ENCODE assay signal across 20 cellular contexts in genomic region chr6:10463491-10464481, GRCh38. TPM values are rescaled to one million over a fixed set of nuclear protein-coding genes. Genes with fewer than 3 reads are reported as not detected.
A peak's percentile ranks its signal among the peaks of the same experiment; 100 is the strongest.
DNase-seq lines count a peak whose midpoint lies in the region; ATAC-seq, FAIRE-seq and TF ChIP-seq lines count a peak whose summit lies in the region.
"Had no signal": no experiment of that assay in that cellular context is flagged by ENCODE, and none has a peak within 500 bp of the region (broad histone marks: within the 10 kb centered on the region; RNA-seq: fewer than 3 reads in every experiment).

No MANE protein-coding gene starts in this region.

- H3K27me3 ChIP-seq in foreskin keratinocyte = no peaks in the 10 kb centered on the region
- no peaks in the 10 kb centered on the region for H3K27me3 ChIP-seq in ascending aorta
- peaks cover 0 to 3% of the 10 kb centered on the region in 2 donors for H3K27me3 ChIP-seq in tibial artery

- H3K36me3 ChIP-seq in ascending aorta = no peaks in the 10 kb centered on the region
- H3K36me3 ChIP-seq in tibial artery = no peaks in the 10 kb centered on the region
- H3K36me3 ChIP-seq: left lung, neutrophil had no signal

- no peaks in the 10 kb centered on the region for H3K9me3 ChIP-seq in A549
- H3K9me3 ChIP-seq in ascending aorta = no peaks in the 10 kb centered on the region
- no peaks in the 10 kb centered on the region for H3K9me3 ChIP-seq in tibial artery
- H3K9me3 ChIP-seq: left lung, neutrophil had no signal

- TF ChIP-seq POLR2A in A549 (IDR thresholded peaks at IDR 0.05; ENCODE audit: low read length) = no peak

- no peak for TF ChIP-seq EP300 in A549 (IDR thresholded peaks at IDR 0.05)

- 65% methylated on average over 16 of the region's 16 CpGs for WGBS in A549 (ENCODE audit: missing lambda C conversion rate)

- H3K27ac ChIP-seq in A549 = peak overlapping the region; percentile 70 to 81
- H3K27ac ChIP-seq in foreskin keratinocyte = peak overlapping the region; percentile 57
- no peak overlapping the region for H3K27ac ChIP-seq in ascending aorta
- no peak overlapping the region for H3K27ac ChIP-seq in tibial artery
- H3K27ac ChIP-seq: dorsolateral prefrontal cortex, left lung, neutrophil had no signal

- CTCF ChIA-PET in A549 (lab: Yijun Ruan, JAX) = interaction anchor here (0.6 to 4.2 kb wide), 4 partner anchors 13 to 25 kb away, joined by 3 to 26 read pairs (median 3); no protein-coding TSS in a partner anchor

- ATAC-seq in A549 (peak in 1 of 2 experiments; percentile 56; a peak in 3 of 6 replicates), GM21529 (IDR thresholded peaks at IDR 0.05; ENCODE audit: unreplicated experiment) (peak; percentile 20), foreskin keratinocyte (peak; percentile 77), HG03025 (IDR thresholded peaks at IDR 0.05; ENCODE audit: low FRiP score, unreplicated experiment) (no peak)
- ATAC-seq: activated CD4-positive, alpha-beta T cell treated with anti-CD3 and anti-CD28 coated beads for 36 hours; CD8-positive, alpha-beta T cell; esophagus mucosa; left lung; stimulated activated effector memory CD8-positive, alpha-beta T cell treated with anti-CD3 and anti-CD28 coated beads, Interleukin-12 subunit alpha, Interleukin-12 subunit beta, amount 100 ng/mL, for 72 hours had no signal

- POLR2A ChIA-PET in A549 (lab: Yijun Ruan, JAX) = no interaction called here

- peak overlapping the region; percentile 41; the same call in 2 of the 3 replicates for H3K4me2 ChIP-seq in A549

- no peak for TF ChIP-seq RAD21 in A549 (conservative IDR thresholded peaks at IDR 0.05 in 1 of 2, IDR thresholded peaks at IDR 0.05 in 1 of 2)

- no peak for FAIRE-seq in A549 (lab: Jason Lieb, UNC)

- H3K4me1 ChIP-seq in A549 = peaks cover 24% of the 10 kb centered on the region
- peaks cover 8% of the 10 kb centered on the region for H3K4me1 ChIP-seq in foreskin keratinocyte
- H3K4me1 ChIP-seq in ascending aorta = no peaks in the 10 kb centered on the region
- no peaks in the 10 kb centered on the region for H3K4me1 ChIP-seq in tibial artery
- H3K4me1 ChIP-seq: left lung had no signal

- intact Hi-C loops in ascending aorta (cut with DNase I) = no loop called here
- intact Hi-C loops in tibial artery (cut with DNase I; ENCODE audit: low total_unique reads) = no loop called here

- no peak overlapping the region for H3K4me3 ChIP-seq in A549
- no peak overlapping the region for H3K4me3 ChIP-seq in ascending aorta
- no peak overlapping the region for H3K4me3 ChIP-seq in tibial artery
- H3K4me3 ChIP-seq: dorsolateral prefrontal cortex, left lung had no signal

- TF ChIP-seq CTCF in A549 (IDR thresholded peaks at IDR 0.05) (no peak), foreskin keratinocyte (conservative IDR thresholded peaks at IDR 0.05) (no peak), ascending aorta (IDR thresholded peaks at IDR 0.05) (no peak), tibial artery (IDR thresholded peaks at IDR 0.05) (no peak)

- DNase-seq in A549 (ENCODE audit: low read depth in 1 of 2, low spot score in 1 of 2) = no peak
- DNase-seq in NCI-H69 (lab: John Stamatoyannopoulos, UW) = peak; percentile 45
- DNase-seq in foreskin keratinocyte = peak in 1 of 2 donors; percentile 69
- DNase-seq in ascending aorta (ENCODE audit: low spot score in 2 of 2) = no peak
- no peak for DNase-seq in tibial artery
- no peak for DNase-seq in ecto neural progenitor cell (ENCODE audit: low spot score)
- DNase-seq: activated CD4-positive, alpha-beta T cell treated with anti-CD3 and anti-CD28 coated beads for 36 hours; caudate nucleus; CD8-positive, alpha-beta T cell; DND-41; dorsolateral prefrontal cortex; left lung; NCI-H2029 treated with DMSO at 0.1 percent for 48 hours; NCI-H510A; retina had no signal

TF ChIP-seq in A549, 52 proteins besides CTCF, POLR2A, EP300 and RAD21:
- TF ChIP-seq HEYL (CRISPR knock-in tag; IDR thresholded peaks at IDR 0.05) (no peak), MAFK (IDR thresholded peaks at IDR 0.05; ENCODE audit: partially characterized antibody) (no peak), JUN (IDR thresholded peaks at IDR 0.05) (no peak), EHF (CRISPR knock-in tag; IDR thresholded peaks at IDR 0.05) (no peak), POLR2AphosphoS2 (conservative IDR thresholded peaks at IDR 0.05; ENCODE audit: low read length) (no peak), ATOH8 (CRISPR knock-in tag; IDR thresholded peaks at IDR 0.05; ENCODE audit: low read depth) (no peak), CBX8 (IDR thresholded peaks at IDR 0.05) (no peak), HDAC2 (IDR thresholded peaks at IDR 0.05) (no peak), ZC3H11A (IDR thresholded peaks at IDR 0.05) (no peak), FOSL2 (IDR thresholded peaks at IDR 0.05) (no peak), FOSL2 (CRISPR knock-in tag; IDR thresholded peaks at IDR 0.05) (no peak), GATA3 (IDR thresholded peaks at IDR 0.05; ENCODE audit: borderline replicate concordance) (no peak), BHLHE40 (IDR thresholded peaks at IDR 0.05; ENCODE audit: low read depth, low read length) (no peak), FOSB (CRISPR knock-in tag; IDR thresholded peaks at IDR 0.05) (no peak), SMC3 (IDR thresholded peaks at IDR 0.05) (no peak)
- TF ChIP-seq, protein P1, sequence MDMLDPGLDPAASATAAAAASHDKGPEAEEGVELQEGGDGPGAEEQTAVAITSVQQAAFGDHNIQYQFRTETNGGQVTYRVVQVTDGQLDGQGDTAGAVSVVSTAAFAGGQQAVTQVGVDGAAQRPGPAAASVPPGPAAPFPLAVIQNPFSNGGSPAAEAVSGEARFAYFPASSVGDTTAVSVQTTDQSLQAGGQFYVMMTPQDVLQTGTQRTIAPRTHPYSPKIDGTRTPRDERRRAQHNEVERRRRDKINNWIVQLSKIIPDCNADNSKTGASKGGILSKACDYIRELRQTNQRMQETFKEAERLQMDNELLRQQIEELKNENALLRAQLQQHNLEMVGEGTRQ (IDR thresholded peaks at IDR 0.05) = no peak
- TF ChIP-seq, protein P2, sequence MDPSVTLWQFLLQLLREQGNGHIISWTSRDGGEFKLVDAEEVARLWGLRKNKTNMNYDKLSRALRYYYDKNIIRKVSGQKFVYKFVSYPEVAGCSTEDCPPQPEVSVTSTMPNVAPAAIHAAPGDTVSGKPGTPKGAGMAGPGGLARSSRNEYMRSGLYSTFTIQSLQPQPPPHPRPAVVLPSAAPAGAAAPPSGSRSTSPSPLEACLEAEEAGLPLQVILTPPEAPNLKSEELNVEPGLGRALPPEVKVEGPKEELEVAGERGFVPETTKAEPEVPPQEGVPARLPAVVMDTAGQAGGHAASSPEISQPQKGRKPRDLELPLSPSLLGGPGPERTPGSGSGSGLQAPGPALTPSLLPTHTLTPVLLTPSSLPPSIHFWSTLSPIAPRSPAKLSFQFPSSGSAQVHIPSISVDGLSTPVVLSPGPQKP (IDR thresholded peaks at IDR 0.05; ENCODE audit: low read depth, low read length) = no peak

RNA-seq across cellular contexts. Expression of gene TFAP2A, which starts 48.9 kb away (rescaled TPM):
- polyA plus RNA-seq in A549 (2011; rRNA removed) = 10.8 and 13.1 TPM in 2 replicates
- 17.4 and 22.2 TPM in 2 replicates for polyA plus RNA-seq in A549 (2012; cell fraction: cytosol; rRNA removed)
- polyA plus RNA-seq in A549 (2012; cell fraction: nucleus; rRNA removed) = 21.1 and 32.8 TPM in 2 replicates
- 26.0 to 31.4 TPM (median 26.9 TPM) in 3 replicates for polyA plus RNA-seq in A549 (2017; fragmentation: RNase III; extraction: RNeasy Plus Mini Kit Qiagen cat#74134 plus additional on column Dnase treatment)
- polyA minus RNA-seq in A549 (2011; rRNA and poly(A)+ RNA removed) = 8.5 and 10.3 TPM in 2 replicates
- total RNA-seq in foreskin keratinocyte = 35.2 and 37.0 TPM in 2 replicates
- 26.0 and 30.9 TPM in 2 replicates for polyA plus RNA-seq in foreskin keratinocyte
- 0.21 TPM for total RNA-seq in ascending aorta

RNA-seq across cellular contexts. Expression of gene GCNT2, which starts 57.4 kb away (rescaled TPM):
- polyA plus RNA-seq in A549 (2011; rRNA removed) (22.9 and 24.3 TPM in 2 replicates), A549 (2017; fragmentation: RNase III; extraction: RNeasy Plus Mini Kit Qiagen cat#74134 plus additional on column Dnase treatment) (16.7 to 19.4 TPM (median 17.1 TPM) in 3 replicates), foreskin keratinocyte (0.64 and 0.84 TPM in 2 replicates)
- polyA plus RNA-seq in A549 (2012; cell fraction: cytosol; rRNA removed) = 3.8 and 4.1 TPM in 2 replicates
- polyA plus RNA-seq in A549 (2012; cell fraction: nucleus; rRNA removed) = 2.4 and 5.2 TPM in 2 replicates
- polyA minus RNA-seq in A549 (2011; rRNA and poly(A)+ RNA removed) = 21.2 and 21.4 TPM in 2 replicates
- total RNA-seq in foreskin keratinocyte (2.3 and 3.0 TPM in 2 replicates), ascending aorta (16.7 TPM)

Comparison
In these comparisons a context has a peak if more than half of its experiments do, and no peak if none do; other contexts are left out.
1. H3K27ac ChIP-seq: peak in A549 (2 of 2) and foreskin keratinocyte (single experiment); none in ascending aorta (0 of 2) and tibial artery (0 of 2).
2. RNA of gene TFAP2A, which starts 48.9 kb away (total RNA-seq): 35.2 to 37.0 TPM in foreskin keratinocyte; 0.21 TPM in ascending aorta (single experiment); every median in the first group is over 10 times any median in the second.